In genomic region chr3:141360888-141361598, GRCh38 we compare ENCODE assay signal across 8 cellular contexts.
DNase-seq lines count a peak whose midpoint lies in the region; ATAC-seq and TF ChIP-seq lines count a peak whose summit lies in the region.

No MANE protein-coding gene starts in this region.

- DNase-seq in NCI-H1417 (lab: John Stamatoyannopoulos, UW) (peak; percentile 20 to 69 (median 51)), NCI-H1417 treated with DMSO at 0.1 percent for 48 hours (lab: John Stamatoyannopoulos, UW) (no peak), NAMALWA (ENCODE audit: low spot score) (peak; percentile 71), T1000 (lab: John Stamatoyannopoulos, UW) (peak; percentile 40), fibroblast of gingiva (ENCODE audit: low read depth) (peak; percentile 73), KG1 (lab: John Stamatoyannopoulos, UW) (no peak)

- H3K27me3 Mint-ChIP-seq in nephron (ENCODE audit: low read depth), result no peaks in the 10 kb centered on the region

- peak; percentile 63 to 77 (median 75) for TF ChIP-seq CTCF in nephron (IDR thresholded peaks at IDR 0.05; ENCODE audit: unreplicated experiment in 3 of 3)

- H3K4me1 Mint-ChIP-seq in nephron, result peaks cover 13% of the 10 kb centered on the region

- peak; percentile 66 for ATAC-seq in GM21737 (IDR thresholded peaks at IDR 0.05; ENCODE audit: unreplicated experiment)

- H3K36me3 Mint-ChIP-seq in nephron (ENCODE audit: low read depth), result peaks cover 4% of the 10 kb centered on the region

- H3K27ac Mint-ChIP-seq in nephron, result peak overlapping the region; percentile 50 to 94 (median 72)

- H3K9me3 Mint-ChIP-seq in nephron, result peaks cover 10% of the 10 kb centered on the region

- H3K4me3 Mint-ChIP-seq in nephron, result peak overlapping the region in 2 of 3 experiments; percentile 27 to 55

Comparison
In these comparisons a context has a peak if more than half of its experiments do, and no peak if none do; other contexts are left out.
1. DNase-seq: peak in NCI-H1417 (3 of 3), NAMALWA (single experiment), T1000 (single experiment) and fibroblast of gingiva (single experiment); none in NCI-H1417 treated with DMSO at 0.1 percent for 48 hours (single experiment) and KG1 (single experiment).